Comparison of ENCODE assay signal across 8 cellular contexts in the genomic region with DNA sequence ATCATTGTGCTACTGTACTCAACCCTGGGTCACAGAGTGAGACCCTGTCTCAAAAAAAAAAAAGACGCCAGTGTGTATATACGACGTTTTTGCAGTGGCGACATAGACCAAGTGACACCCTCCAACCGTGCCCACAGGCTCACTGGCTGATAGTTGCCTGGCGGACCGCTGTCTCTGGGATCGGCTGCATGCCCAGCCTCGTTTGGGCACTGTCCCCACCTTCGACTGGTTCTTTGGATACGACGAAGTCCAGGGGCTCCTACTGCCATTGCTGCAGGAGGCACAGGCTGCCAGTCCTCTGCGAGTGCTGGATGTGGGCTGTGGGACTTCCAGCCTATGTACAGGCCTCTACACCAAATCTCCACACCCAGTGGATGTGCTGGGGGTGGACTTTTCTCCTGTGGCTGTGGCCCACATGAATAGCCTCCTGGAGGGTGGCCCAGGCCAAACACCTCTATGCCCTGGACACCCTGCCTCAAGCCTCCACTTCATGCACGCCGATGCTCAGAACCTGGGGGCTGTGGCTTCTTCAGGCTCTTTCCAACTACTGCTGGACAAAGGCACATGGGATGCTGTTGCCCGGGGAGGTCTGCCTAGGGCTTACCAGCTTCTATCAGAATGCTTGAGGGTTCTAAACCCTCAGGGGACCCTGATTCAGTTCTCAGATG. TPM values are rescaled to one million over a fixed set of nuclear protein-coding genes. Genes with fewer than 3 reads are reported as not detected.
DNase-seq lines count a peak whose midpoint lies in the region; ATAC-seq, FAIRE-seq and TF ChIP-seq lines count a peak whose summit lies in the region.

No MANE protein-coding gene starts in this region.

- H3K4me2 ChIP-seq in fibroblast of lung (ENCODE audit: extremely low read depth, insufficient read depth, low read length): peak overlapping the region; percentile 99

- intact Hi-C loops in sigmoid colon (cut with DNase I): loop anchor here (5.0 kb wide), 2 partner anchors 41 to 54 kb away; a partner anchor contains a TSS

- no peak overlapping the region for H2AFZ ChIP-seq in fibroblast of lung (ENCODE audit: low read length)

- TF ChIP-seq POLR2A in GM12891 (IDR thresholded peaks at IDR 0.05; ENCODE audit: low read depth, low read length): peak; percentile 20; the same call in 1 of the 2 replicates
- TF ChIP-seq POLR2A in sigmoid colon (IDR thresholded peaks at IDR 0.05): no peak

- no peak for TF ChIP-seq EP300 in sigmoid colon (IDR thresholded peaks at IDR 0.05)

- H3K9ac ChIP-seq in fibroblast of lung (ENCODE audit: insufficient read depth, low read length): peak overlapping the region; percentile 69

- H3K4me1 ChIP-seq in fibroblast of lung (ENCODE audit: control insufficient read depth, extremely low read depth, insufficient read depth, low read length) (peaks cover 10% of the 10 kb centered on the region), sigmoid colon (peaks cover 0 to 50% (median 44%) of the 10 kb centered on the region in 4 donors)

- H3K9me3 ChIP-seq in fibroblast of lung (ENCODE audit: control insufficient read depth, insufficient read depth, low read depth, low read length) (no peaks in the 10 kb centered on the region), sigmoid colon (no peaks in the 10 kb centered on the region)

- H3K4me3 Mint-ChIP-seq in T-cell: peak overlapping the region; percentile 93 to 95 (median 95)

- no peak for FAIRE-seq in GM12891 (lab: Jason Lieb, UNC)

- CTCF ChIA-PET in T-cell (lab: Charles Lee): interaction anchor here (0.7 to 1.9 kb wide), 4 partner anchors 8 to 1638 kb away, joined by 3 to 8 read pairs (median 7); a partner anchor contains a TSS

- H3K27ac ChIP-seq in fibroblast of lung (ENCODE audit: insufficient read depth, low read length): peak overlapping the region; percentile 45
- peak overlapping the region; percentile 91 to 97 (median 94) for H3K27ac ChIP-seq in sigmoid colon

- TF ChIP-seq CTCF in fibroblast of lung (conservative IDR thresholded peaks at IDR 0.05 in 1 of 2, IDR thresholded peaks at IDR 0.05 in 1 of 2; ENCODE audit: low read depth in 1 of 2, low read length in 2 of 2) (no peak), sigmoid colon (IDR thresholded peaks at IDR 0.05) (no peak)

- H3K4me3 ChIP-seq in fibroblast of lung (replicated peaks in 1 of 4; ENCODE audit: control extremely low read depth in 1 of 4, insufficient read depth in 1 of 4, low read depth in 3 of 4, low read length in 4 of 4) (peak overlapping the region; percentile 43 to 95 (median 80)), sigmoid colon (peak overlapping the region; percentile 74 to 89 (median 86))

- peaks cover 46 to 56% (median 52%) of the 10 kb centered on the region in 3 donors for H3K4me1 Mint-ChIP-seq in T-cell

- peaks cover 33% of the 10 kb centered on the region for H3K79me2 ChIP-seq in fibroblast of lung (ENCODE audit: control insufficient read depth, insufficient read depth, low read length)

- H3K27me3 ChIP-seq in fibroblast of lung (ENCODE audit: control insufficient read depth, insufficient read depth, low read length): no peaks in the 10 kb centered on the region
- no peaks in the 10 kb centered on the region for H3K27me3 ChIP-seq in sigmoid colon

- ATAC-seq in T-cell (replicated peaks in 1 of 4): no peak
- ATAC-seq in GM19351 (IDR thresholded peaks at IDR 0.05; ENCODE audit: unreplicated experiment): no peak

- no peaks in the 10 kb centered on the region for H3K9me3 Mint-ChIP-seq in T-cell

- DNase-seq in GM12891 (ENCODE audit: insufficient read length, low spot score) (no peak), T-cell (no peak), fibroblast of lung (ENCODE audit: low read depth in 2 of 2) (no peak), sigmoid colon (no peak), GM19240 (ENCODE audit: insufficient read length, low spot score) (no peak), Ammon's horn (ENCODE audit: low spot score) (no peak), mesenteric fat pad (ENCODE audit: low spot score) (no peak)

- peaks cover 16% of the 10 kb centered on the region for H3K36me3 Mint-ChIP-seq in T-cell

- POLR2A ChIA-PET in T-cell (lab: Charles Lee): interaction anchor here (0.6 to 3.7 kb wide), 8 partner anchors 10 to 175 kb away, joined by 3 to 28 read pairs (median 6); a partner anchor contains a TSS

- no peaks in the 10 kb centered on the region for H3K27me3 Mint-ChIP-seq in T-cell

- H3K27ac Mint-ChIP-seq in T-cell: peak overlapping the region; percentile 75 to 94

- no peaks in the 10 kb centered on the region for H4K20me1 ChIP-seq in fibroblast of lung (ENCODE audit: control insufficient read depth, extremely low read depth, insufficient read depth, low read length)

- 27 to 56% methylated on average over 16 of the region's 16 CpGs for WGBS in sigmoid colon, 2 donors

- H3K36me3 ChIP-seq in fibroblast of lung (ENCODE audit: control insufficient read depth, insufficient read depth, low read length) (peaks cover 15% of the 10 kb centered on the region), sigmoid colon (peaks cover 0 to 28% (median 8%) of the 10 kb centered on the region in 4 donors)

TF ChIP-seq in GM12891, 5 proteins besides CTCF, POLR2A, EP300 and RAD21:
- TF ChIP-seq POLR2AphosphoS5 (IDR thresholded peaks at IDR 0.05; ENCODE audit: low read depth, low read length): peak; percentile 49; the same call in 1 of the 2 replicates
- no peak for TF ChIP-seq PAX5 (IDR thresholded peaks at IDR 0.05; ENCODE audit: insufficient read depth, low read length, severe bottlenecking)
TF ChIP-seq in GM12891: peak in this region for 1.

RNA-seq across cellular contexts. Expression of a gene that starts 1.3 kb away (rescaled TPM):
- polyA plus RNA-seq in GM12891 (2012; ENCODE audit: low read depth, missing spikeins): 26.6 TPM
- 10 to 100 TPM; 14.8 to 35.6 (median 27.4) TPM for total RNA-seq in T-cell
- 8.4 and 9.8 TPM in 2 replicates for total RNA-seq in fibroblast of lung
- 2.6 and 2.9 TPM in 2 replicates for polyA plus RNA-seq in fibroblast of lung
- 4.9 and 5.0 TPM in 2 replicates for polyA plus RNA-seq in fibroblast of lung (2012)
- 16.5 and 17.0 TPM in 2 replicates for polyA minus RNA-seq in fibroblast of lung (ENCODE audit: low replicate concordance)
- total RNA-seq in sigmoid colon: 1 to 10 TPM; 2.9 to 6.1 (median 4.0) TPM
- polyA plus RNA-seq in sigmoid colon: 10 to 100 TPM in 1 of 3 donors, 1 to 10 TPM in 2; 1.2 to 19.4 (median 4.9) TPM
- 13.8 TPM for total RNA-seq in mesenteric fat pad

RNA-seq across cellular contexts. Expression of a gene that starts 1.4 kb away (rescaled TPM):
- polyA plus RNA-seq in GM12891 (2012; ENCODE audit: low read depth, missing spikeins): 121 TPM
- total RNA-seq in T-cell: 10 to 100 TPM; 28.3 to 62.6 (median 54.8) TPM
- total RNA-seq in fibroblast of lung: 25.4 and 33.4 TPM in 2 replicates
- polyA plus RNA-seq in fibroblast of lung: 38.2 and 64.8 TPM in 2 replicates
- polyA plus RNA-seq in fibroblast of lung (2012): 67.2 and 113 TPM in 2 replicates
- 2.0 and 4.2 TPM in 2 replicates for polyA minus RNA-seq in fibroblast of lung (ENCODE audit: low replicate concordance)
- total RNA-seq in sigmoid colon: 10 to 100 TPM; 24.6 to 47.4 (median 26.9) TPM
- polyA plus RNA-seq in sigmoid colon: 100 to 1,000 TPM; 166 to 183 (median 176) TPM
- 36.9 TPM for total RNA-seq in mesenteric fat pad

RNA-seq across cellular contexts. Expression of a gene that starts 5.1 kb away (rescaled TPM):
- 8.1 TPM for polyA plus RNA-seq in GM12891 (2012; ENCODE audit: low read depth, missing spikeins)
- 1 to 10 TPM; 2.7 to 9.3 (median 8.1) TPM for total RNA-seq in T-cell
- total RNA-seq in fibroblast of lung: 12.1 and 14.0 TPM in 2 replicates
- 4.7 and 7.3 TPM in 2 replicates for polyA plus RNA-seq in fibroblast of lung
- 10.3 and 15.9 TPM in 2 replicates for polyA plus RNA-seq in fibroblast of lung (2012)
- 0.63 and 2.7 TPM in 2 replicates for polyA minus RNA-seq in fibroblast of lung (ENCODE audit: low replicate concordance)
- 1 to 10 TPM; 4.9 to 9.7 (median 8.2) TPM for total RNA-seq in sigmoid colon
- polyA plus RNA-seq in sigmoid colon: 10 to 100 TPM; 15.8 to 19.8 (median 18.0) TPM
- 7.4 TPM for total RNA-seq in mesenteric fat pad

RNA-seq across cellular contexts. Expression of a gene that starts 5.7 kb away (rescaled TPM):
- polyA plus RNA-seq in GM12891 (2012; ENCODE audit: low read depth, missing spikeins): 8.5 TPM
- total RNA-seq in T-cell (10 to 100 TPM; 15.5 to 24.7 (median 20.7) TPM), fibroblast of lung (3.6 and 4.5 TPM in 2 replicates), sigmoid colon (1 to 10 TPM; 2.0 to 4.1 (median 3.7) TPM), mesenteric fat pad (4.6 TPM)
- polyA plus RNA-seq in fibroblast of lung (3.1 and 3.4 TPM in 2 replicates), sigmoid colon (10 to 100 TPM in 1 of 3 donors, 1 to 10 TPM in 2; 3.0 to 12.9 (median 5.8) TPM)
- 2.0 and 2.7 TPM in 2 replicates for polyA plus RNA-seq in fibroblast of lung (2012)
- polyA minus RNA-seq in fibroblast of lung (ENCODE audit: low replicate concordance): 3.9 and 14.8 TPM in 2 replicates

RNA-seq across cellular contexts. Expression of a gene that starts 12.5 kb away (rescaled TPM):
- polyA plus RNA-seq in GM12891 (2012; ENCODE audit: low read depth, missing spikeins): 149 TPM
- total RNA-seq in T-cell (100 to 1,000 TPM; 180 to 199 (median 196) TPM), fibroblast of lung (143 and 229 TPM in 2 replicates), sigmoid colon (100 to 1,000 TPM; 174 to 298 (median 199) TPM), mesenteric fat pad (108 TPM)
- polyA plus RNA-seq in fibroblast of lung (76.4 and 88.6 TPM in 2 replicates), sigmoid colon (100 to 1,000 TPM; 132 to 188 (median 174) TPM)
- polyA plus RNA-seq in fibroblast of lung (2012): 94.8 and 108 TPM in 2 replicates
- polyA minus RNA-seq in fibroblast of lung (ENCODE audit: low replicate concordance): 22.4 and 24.9 TPM in 2 replicates
